In the genomic region with DNA sequence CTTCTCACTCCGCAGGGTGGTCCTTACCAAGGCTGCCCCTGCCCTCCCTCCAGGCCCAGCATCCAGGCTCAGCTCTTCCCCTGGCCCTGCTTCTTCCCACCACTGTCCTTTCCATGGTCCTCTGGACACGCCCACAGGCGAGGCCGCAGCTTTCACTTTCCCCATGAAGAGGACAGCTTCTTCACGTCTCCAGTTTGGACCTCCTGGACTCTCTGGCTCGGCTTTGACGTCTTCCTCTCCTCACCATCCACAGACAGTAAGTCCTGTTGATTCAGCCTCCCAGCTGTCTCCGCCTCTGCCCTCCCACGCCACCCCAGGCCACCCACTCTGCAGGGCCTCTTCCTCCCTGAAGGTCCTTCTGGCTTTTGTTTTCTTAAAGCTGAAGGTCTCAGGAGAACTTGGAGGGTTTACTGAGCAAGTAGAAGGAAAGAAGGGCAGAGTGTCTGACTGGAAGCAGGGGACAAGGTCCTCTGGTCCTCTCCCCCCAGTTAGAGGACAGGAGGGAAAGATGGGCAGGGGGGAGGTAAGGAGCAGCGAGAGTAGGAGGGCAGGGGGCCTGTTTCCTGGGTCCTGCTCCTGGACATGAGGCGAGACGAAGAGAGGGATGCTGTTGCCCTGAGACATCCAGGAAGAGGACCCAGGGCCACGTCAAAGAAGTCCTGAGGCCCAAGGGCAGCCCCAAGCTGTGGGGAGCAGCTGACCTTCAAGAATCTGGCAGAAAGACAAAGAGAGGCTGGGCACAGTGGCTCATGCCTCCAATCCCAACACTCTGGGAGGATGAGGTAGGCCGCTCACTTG, we compare ENCODE assay signal across 1 cellular context.
TF ChIP-seq lines count a peak whose summit lies in the region.

No MANE protein-coding gene starts in this region.

TF ChIP-seq in GM12878, 131 proteins besides CTCF, POLR2A, EP300 and RAD21:
- TF ChIP-seq EGR1 (IDR thresholded peaks at IDR 0.05; ENCODE audit: borderline replicate concordance in 1 of 2, low read depth in 2 of 2, low read length in 2 of 2) (peak; percentile 22 to 98), SPI1 (IDR thresholded peaks at IDR 0.05; ENCODE audit: borderline replicate concordance, insufficient read depth, low read depth, low read length) (peak; percentile 14; the same call in 1 of the 2 replicates), HDGF (IDR thresholded peaks at IDR 0.05) (0 out of 2 replicates have a peak, but pooled peaks have one; percentile 40), RUNX3 (IDR thresholded peaks at IDR 0.05; ENCODE audit: low read length) (peak; percentile 17; the same call in 1 of the 2 replicates), SUZ12 (IDR thresholded peaks at IDR 0.05; ENCODE audit: unreplicated experiment) (no peak)
TF ChIP-seq in GM12878: peak in this region for 4.
